Comparison of ENCODE assay signal across 19 cellular contexts in the genomic region with DNA sequence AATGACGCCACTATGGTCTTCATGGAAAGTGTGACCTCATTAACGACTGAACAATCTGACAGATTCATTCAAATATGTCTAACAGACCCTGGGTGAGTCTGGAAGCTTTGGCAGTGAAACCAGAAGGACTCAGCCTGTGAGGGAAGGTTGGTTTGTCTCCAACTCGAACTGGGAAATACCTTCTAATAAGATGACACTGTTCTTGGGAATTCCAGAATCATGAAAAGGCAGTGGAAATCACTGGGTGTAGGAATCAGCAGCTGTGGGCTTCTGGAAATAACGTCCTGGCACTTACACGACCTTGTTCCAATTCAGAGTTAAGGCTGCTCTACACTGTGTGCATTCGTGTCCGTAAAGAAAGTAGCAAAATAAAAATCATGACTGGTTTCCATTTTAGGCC.
DNase-seq lines count a peak whose midpoint lies in the region; ATAC-seq, FAIRE-seq and TF ChIP-seq lines count a peak whose summit lies in the region.
"Had no signal": no experiment of that assay in that cellular context is flagged by ENCODE, and none has a peak within 500 bp of the region (broad histone marks: within the 10 kb centered on the region; RNA-seq: fewer than 3 reads in every experiment).

No MANE protein-coding gene starts in this region.

- H3K9me1 ChIP-seq in IMR-90 (ENCODE audit: insufficient read depth, low read length) (peaks cover 6% of the 10 kb centered on the region; the same call in 1 of the 2 replicates), keratinocyte (ENCODE audit: control insufficient read depth, extremely low read depth, insufficient read depth, low read length) (no peaks in the 10 kb centered on the region)

- peak overlapping the region; percentile 86; the same call in 2 of the 3 replicates for H2BK15ac ChIP-seq in IMR-90 (ENCODE audit: low read depth, low read length)

- 0 out of 4 replicates have a peak, but pooled peaks cover 0 to 3% of the 10 kb centered on the region in 2 experiments for H3K79me1 ChIP-seq in IMR-90 (ENCODE audit: low read depth in 1 of 2, low read length in 2 of 2)

- H3K9me3 ChIP-seq in IMR-90 (ENCODE audit: control insufficient read depth, insufficient read depth, low read length), result no peaks in the 10 kb centered on the region
- H3K9me3 ChIP-seq in keratinocyte (ENCODE audit: control insufficient read depth, low read depth, low read length), result no peaks in the 10 kb centered on the region
- H3K9me3 ChIP-seq: A549, prostate gland had no signal

- H2AK9ac ChIP-seq in IMR-90 (replicated peaks; ENCODE audit: low read depth, low read length, poor library complexity), result no peak overlapping the region

- POLR2A ChIA-PET in AG04449 (lab: Yijun Ruan, JAX), result interaction anchor here (2.0 kb wide), 1 partner anchor 104 kb away, joined by 7 read pairs; no protein-coding TSS in a partner anchor
- POLR2A ChIA-PET in IMR-90 (lab: Charles Lee; ENCODE audit: unreplicated experiment), result no interaction called here

- H3K23ac ChIP-seq in IMR-90 (ENCODE audit: low read depth, low read length), result peak overlapping the region; percentile 6

- H4K5ac ChIP-seq in IMR-90 (ENCODE audit: low read depth, low read length), result no peak overlapping the region

- H2BK20ac ChIP-seq in IMR-90 (ENCODE audit: low read depth, low read length), result peak overlapping the region; percentile 83

- H3K27me3 ChIP-seq in IMR-90 (ENCODE audit: control insufficient read depth, insufficient read depth, low read length) (no peaks in the 10 kb centered on the region), brain microvascular endothelial cell (replicated peaks) (no peaks in the 10 kb centered on the region), keratinocyte (ENCODE audit: control insufficient read depth, extremely low read depth, insufficient read depth, low read length) (no peaks in the 10 kb centered on the region)

- peak overlapping the region; percentile 89 for H2BK5ac ChIP-seq in IMR-90 (ENCODE audit: low read depth, low read length, poor library complexity, severe bottlenecking)

- CTCF ChIA-PET in AG04449 (lab: Yijun Ruan, JAX), result interaction anchor here (0.6 kb wide), 1 partner anchor 115 kb away, joined by 3 read pairs; no protein-coding TSS in a partner anchor
- CTCF ChIA-PET in IMR-90 (lab: Yijun Ruan, JAX), result no interaction called here

- no peak overlapping the region; the same call in 1 of the 2 replicates for H3K18ac ChIP-seq in IMR-90 (ENCODE audit: low read depth, low read length)

- peak overlapping the region; percentile 71 for H3K4ac ChIP-seq in IMR-90 (ENCODE audit: low read depth, low read length)

- dilution Hi-C loops in IMR-90 (cut with HindIII; ENCODE audit: low sequenced_read_pairs, unreplicated experiment) (no loop called here), keratinocyte (cut with MboI; ENCODE audit: extremely low pct_ligation_motif_present, low sequenced_read_pairs) (no loop called here)

- FAIRE-seq in keratinocyte (lab: Jason Lieb, UNC), result no peak
- FAIRE-seq: A549 had no signal

- ATAC-seq in IMR-90 (ENCODE audit: low read depth) (peak; percentile 22; the same call in 1 of the 2 replicates), sciatic nerve (no peak)
- ATAC-seq: A549, left colon had no signal

- H2AFZ ChIP-seq in IMR-90 (replicated peaks; ENCODE audit: low read length, poor library complexity), result peak overlapping the region; percentile 16
- H2AFZ ChIP-seq in keratinocyte (ENCODE audit: control insufficient read depth, low read length), result peak overlapping the region; percentile 17

- intact Hi-C loops in IMR-90 (cut with micrococcal nuclease) (no loop called here), sciatic nerve (cut with DNase I) (no loop called here)

- H4K91ac ChIP-seq in IMR-90 (ENCODE audit: insufficient read depth, low read depth, low read length), result peak overlapping the region; percentile 30

- peak overlapping the region; percentile 80 for H3K14ac ChIP-seq in IMR-90 (replicated peaks; ENCODE audit: low read depth, low read length)

- peak overlapping the region; percentile 75 for H2BK120ac ChIP-seq in IMR-90 (ENCODE audit: low read depth, low read length)

- H3K9ac ChIP-seq in IMR-90 (ENCODE audit: low read depth, low read length) (no peak overlapping the region), keratinocyte (ENCODE audit: control insufficient read depth, extremely low read depth, insufficient read depth, low read length) (no peak overlapping the region)

- H4K20me1 ChIP-seq in IMR-90 (ENCODE audit: insufficient read depth, low read length) (no peaks in the 10 kb centered on the region), keratinocyte (ENCODE audit: control insufficient read depth, extremely low read depth, insufficient read depth, low read length) (no peaks in the 10 kb centered on the region)

- H3K4me3 ChIP-seq in AG04449 (ENCODE audit: low read depth, low read length) (no peak overlapping the region), IMR-90 (ENCODE audit: insufficient read depth, low read depth, low read length) (no peak overlapping the region), brain microvascular endothelial cell (ENCODE audit: low read depth, low read length) (no peak overlapping the region), keratinocyte (ENCODE audit: control insufficient read depth in 2 of 3, extremely low read depth in 1 of 3, insufficient read depth in 2 of 3, low read depth in 1 of 3, low read length in 3 of 3) (no peak overlapping the region)
- H3K4me3 ChIP-seq: A549, prostate gland had no signal

- H3K79me2 ChIP-seq in keratinocyte (ENCODE audit: control insufficient read depth, insufficient read depth, low read length), result no peaks in the 10 kb centered on the region

- H3K36me3 ChIP-seq in IMR-90 (ENCODE audit: control insufficient read depth, insufficient read depth, low read length) (no peaks in the 10 kb centered on the region), brain microvascular endothelial cell (replicated peaks) (no peaks in the 10 kb centered on the region), keratinocyte (ENCODE audit: control insufficient read depth in 2 of 2, extremely low read depth in 1 of 2, insufficient read depth in 2 of 2, low read length in 2 of 2) (no peaks in the 10 kb centered on the region)
- H3K36me3 ChIP-seq: prostate gland had no signal

- WGBS in IMR-90 (ENCODE audit: extremely low coverage in 2 of 2, insufficient read length in 1 of 2), 2 experiments, result 14% methylated on average over 1 of the region's 7 CpGs; no CpG with 5 or more reads in 1 of the 2 experiments

- peak; percentile 80 for DNase-seq in AG04449 (ENCODE audit: low read depth, low spot score)
- DNase-seq in IMR-90, result peak; percentile 87
- peak; percentile 91 for DNase-seq in brain microvascular endothelial cell
- DNase-seq in keratinocyte (ENCODE audit: low read depth, low spot score), result no peak
- no peak for DNase-seq in NCI-H345 (lab: John Stamatoyannopoulos, UW)
- DNase-seq in stimulated activated CD4-positive, alpha-beta T cell treated with anti-CD3 and anti-CD28 coated beads, Interleukin-1b, Interleukin-23, amount 100 ng/mL, for 48 hours, result no peak
- no peak for DNase-seq in sciatic nerve (ENCODE audit: low spot score)
- DNase-seq in DMS79 treated with DMSO at 0.1 percent for 48 hours (lab: John Stamatoyannopoulos, UW), result no peak
- DNase-seq: activated CD4-positive, alpha-beta T cell treated with anti-CD3 and anti-CD28 coated beads for 1 hour; activated naive CD4-positive, alpha-beta T cell treated with anti-CD3 and anti-CD28 coated beads, Interleukin-2, amount 10 ng/mL, durations not matched to agents 7 days and 5 days; caudate nucleus; COR-L47; endodermal cell; GF-D8; head of caudate nucleus; left colon; NCI-H82 had no signal

- TF ChIP-seq CTCF in AG04449 (IDR thresholded peaks at IDR 0.05; ENCODE audit: insufficient read depth, low read length, missing control alignments), result no peak
- no peak for TF ChIP-seq CTCF in IMR-90 (conservative IDR thresholded peaks at IDR 0.05; ENCODE audit: low read depth, low read length)
- TF ChIP-seq CTCF in brain microvascular endothelial cell (IDR thresholded peaks at IDR 0.05; ENCODE audit: low read depth, low read length, missing control alignments), result no peak
- no peak for TF ChIP-seq CTCF in keratinocyte (optimal IDR thresholded peaks at IDR 0.05 in 1 of 3, IDR thresholded peaks at IDR 0.05 in 1 of 3, conservative IDR thresholded peaks at IDR 0.05 in 1 of 3; ENCODE audit: extremely low read depth in 1 of 3, insufficient read depth in 2 of 3, low read length in 3 of 3)

- H2AK5ac ChIP-seq in IMR-90 (ENCODE audit: low read depth, low read length), result peak overlapping the region; percentile 31

- no peak overlapping the region; the same call in 1 of the 2 replicates for H3K56ac ChIP-seq in IMR-90 (ENCODE audit: extremely low read depth, insufficient read depth, low read length)

- peak overlapping the region; percentile 50; the same call in 1 of the 2 replicates for H3K4me2 ChIP-seq in IMR-90 (ENCODE audit: low read depth, low read length)
- no peak overlapping the region for H3K4me2 ChIP-seq in keratinocyte (ENCODE audit: control insufficient read depth, extremely low read depth, insufficient read depth, low read depth, low read length)
- H3K4me2 ChIP-seq: A549 had no signal

- in situ Hi-C loops in IMR-90 (cut with MboI; ENCODE audit: low sequenced_read_pairs) (no loop called here), brain microvascular endothelial cell (cut with HindIII; ENCODE audit: low pct_ligation_motif_present, low sequenced_read_pairs) (no loop called here)

- H3K27ac ChIP-seq in IMR-90 (ENCODE audit: insufficient read depth, low read length) (0 out of 2 replicates have a peak overlapping the region, but pooled peaks have one; percentile 20), brain microvascular endothelial cell (peak overlapping the region; percentile 96), keratinocyte (ENCODE audit: control insufficient read depth, insufficient read depth, low read length) (no peak overlapping the region)
- H3K27ac ChIP-seq: A549, prostate gland had no signal

- TF ChIP-seq POLR2A in IMR-90 (IDR thresholded peaks at IDR 0.05; ENCODE audit: low read depth, low read length), result no peak

- H4K8ac ChIP-seq in IMR-90 (ENCODE audit: low read depth in 2 of 2, low read length in 2 of 2), result peak overlapping the region; percentile 30 to 62; a peak in 3 of 4 replicates

- H3K4me1 ChIP-seq in IMR-90 (ENCODE audit: control insufficient read depth, insufficient read depth, low read length), result peaks cover 18% of the 10 kb centered on the region
- H3K4me1 ChIP-seq in keratinocyte (ENCODE audit: control insufficient read depth, extremely low read depth, insufficient read depth, low read length), result peaks cover 34% of the 10 kb centered on the region
- H3K4me1 ChIP-seq: A549, prostate gland had no signal

- TF ChIP-seq RAD21 in IMR-90 (IDR thresholded peaks at IDR 0.05; ENCODE audit: low read length), result no peak

- BruUV-seq in IMR-90 (replicated peaks; lab: Mats Ljungman, UMichigan), result no TSS peak

TF ChIP-seq in IMR-90, 13 proteins besides CTCF, POLR2A, EP300 and RAD21:
- TF ChIP-seq MAZ (IDR thresholded peaks at IDR 0.05; ENCODE audit: borderline replicate concordance, low read depth, low read length), result no peak
- TF ChIP-seq NFE2L2 (IDR thresholded peaks at IDR 0.05; ENCODE audit: low read depth, low read length), result 0 out of 2 replicates have a peak, but pooled peaks have one; percentile 2

Comparison
In these comparisons a context has a peak if more than half of its experiments do, and no peak if none do; other contexts are left out.
1. DNase-seq: peak in AG04449 (single experiment), IMR-90 (single experiment) and brain microvascular endothelial cell (single experiment); none in keratinocyte (single experiment), NCI-H345 (single experiment), stimulated activated CD4-positive, alpha-beta T cell treated with anti-CD3 and anti-CD28 coated beads, Interleukin-1b, Interleukin-23, amount 100 ng/mL, for 48 hours (single experiment), sciatic nerve (single experiment) and DMS79 treated with DMSO at 0.1 percent for 48 hours (single experiment).